11 cellular contexts compared by ENCODE assay signal in genomic region chr19:12034610-12035009, GRCh38. TPM values are rescaled to one million over a fixed set of nuclear protein-coding genes. Genes with fewer than 3 reads are reported as not detected.
DNase-seq lines count a peak whose midpoint lies in the region; ATAC-seq and TF ChIP-seq lines count a peak whose summit lies in the region.
"Had no signal": no experiment of that assay in that cellular context is flagged by ENCODE, and none has a peak within 500 bp of the region (broad histone marks: within the 10 kb centered on the region; RNA-seq: fewer than 3 reads in every experiment).

No MANE protein-coding gene starts in this region.

- intact Hi-C loops in sigmoid colon (cut with DNase I) (loop anchor here (10.0 kb wide), 1 partner anchor 70 kb away; the partner anchor contains the start of gene ZNF763), posterior vena cava (cut with DNase I) (no loop called here)

- in situ Hi-C loops in GM13976 (cut with MboI; ENCODE audit: low sequenced_read_pairs, unreplicated experiment) = no loop called here

- H3K9me2 ChIP-seq in SU-DHL-6 (replicated peaks; ENCODE audit: insufficient read depth, low read length) = no peaks in the 10 kb centered on the region

- H3K79me2 ChIP-seq in SU-DHL-6 (ENCODE audit: insufficient read depth, low read length) = no peaks in the 10 kb centered on the region

- TF ChIP-seq CTCF in SU-DHL-6 (IDR thresholded peaks at IDR 0.05; ENCODE audit: insufficient read depth, low read length, poor library complexity, severe bottlenecking) (no peak), glutamatergic neuron (IDR thresholded peaks at IDR 0.05; ENCODE audit: partially characterized antibody, unreplicated experiment) (no peak), sigmoid colon (IDR thresholded peaks at IDR 0.05) (no peak), GM13976 (IDR thresholded peaks at IDR 0.05; ENCODE audit: borderline replicate concordance, control extremely low read depth, extremely low read depth, insufficient read depth, missing control alignments) (no peak)

- H3K27ac Mint-ChIP-seq in glutamatergic neuron (ENCODE audit: unreplicated experiment) = peak overlapping the region; percentile 65

- peak overlapping the region; percentile 57 for H3K4me2 ChIP-seq in SU-DHL-6 (ENCODE audit: low read depth, low read length, poor library complexity, severe bottlenecking)

- no peak for ATAC-seq in HG02571 (IDR thresholded peaks at IDR 0.05; ENCODE audit: unreplicated experiment)

- no peak overlapping the region for H3K9ac ChIP-seq in SU-DHL-6 (ENCODE audit: low read length)

- H3K4me3 ChIP-seq in SU-DHL-6 (ENCODE audit: insufficient read depth, low read length, poor library complexity, severe bottlenecking) = no peak overlapping the region
- H3K4me3 ChIP-seq in sigmoid colon = peak overlapping the region; percentile 73 to 95 (median 88)

- H3K4me3 Mint-ChIP-seq in glutamatergic neuron (ENCODE audit: unreplicated experiment) = peak overlapping the region; percentile 84

- H3K27me3 Mint-ChIP-seq in glutamatergic neuron (ENCODE audit: unreplicated experiment) = no peaks in the 10 kb centered on the region

- no peaks in the 10 kb centered on the region for H3F3A ChIP-seq in SU-DHL-6 (ENCODE audit: insufficient read depth)

- no peak for TF ChIP-seq POLR2A in sigmoid colon (IDR thresholded peaks at IDR 0.05)

- peaks cover 0 to 15% (median 14%) of the 10 kb centered on the region in 4 donors for H3K4me1 ChIP-seq in sigmoid colon

- peaks cover 11% of the 10 kb centered on the region for H3K36me3 Mint-ChIP-seq in glutamatergic neuron (ENCODE audit: unreplicated experiment)

- no peak for TF ChIP-seq EP300 in sigmoid colon (IDR thresholded peaks at IDR 0.05)

- peaks cover 2% of the 10 kb centered on the region for H3K9me3 Mint-ChIP-seq in glutamatergic neuron (ENCODE audit: unreplicated experiment)

- H3K4me1 Mint-ChIP-seq in glutamatergic neuron (ENCODE audit: low read depth, unreplicated experiment) = peaks cover 4% of the 10 kb centered on the region

- DNase-seq in GM03348 (ENCODE audit: low spot score) = peak; percentile 21
- no peak for DNase-seq in glutamatergic neuron
- no peak for DNase-seq in sigmoid colon
- no peak for DNase-seq in NCI-H187 (lab: John Stamatoyannopoulos, UW)
- DNase-seq in posterior vena cava (ENCODE audit: low spot score) = no peak
- no peak for DNase-seq in GM13976 (ENCODE audit: low spot score)
- DNase-seq: HCEC 1CT, left colon had no signal

- 50 to 60% methylated on average over 7 of the region's 7 CpGs for WGBS in sigmoid colon, 2 donors

- no peak overlapping the region for H3K27ac ChIP-seq in SU-DHL-6 (ENCODE audit: low read depth, low read length)
- H3K27ac ChIP-seq in sigmoid colon = peak overlapping the region; percentile 84 to 90 (median 88)
- H3K27ac ChIP-seq: SK-N-MC had no signal

- H3K9me3 ChIP-seq in SU-DHL-6 (ENCODE audit: insufficient read depth, low read length) = no peaks in the 10 kb centered on the region
- H3K9me3 ChIP-seq in sigmoid colon = no peaks in the 10 kb centered on the region

- no peaks in the 10 kb centered on the region for H3K27me3 ChIP-seq in SU-DHL-6 (ENCODE audit: low read length)
- H3K27me3 ChIP-seq in sigmoid colon = no peaks in the 10 kb centered on the region

- no peaks in the 10 kb centered on the region for H4K20me1 ChIP-seq in SU-DHL-6 (ENCODE audit: low read depth, low read length)

- H2AFZ ChIP-seq in SU-DHL-6 (ENCODE audit: low read depth, low read length, severe bottlenecking) = no peak overlapping the region

- H3K36me3 ChIP-seq in SU-DHL-6 (ENCODE audit: low read length) = no peaks in the 10 kb centered on the region
- no peaks in the 10 kb centered on the region for H3K36me3 ChIP-seq in sigmoid colon

RNA-seq across cellular contexts. Expression of gene ZNF433, which starts 0.9 kb away (rescaled TPM):
- 4.5 TPM for total RNA-seq in glutamatergic neuron (ENCODE audit: unreplicated experiment)
- 10 to 100 TPM in 1 of 4 donors, 1 to 10 TPM in 3; 2.5 to 16.9 (median 4.4) TPM for total RNA-seq in sigmoid colon
- polyA plus RNA-seq in sigmoid colon = 1 to 10 TPM; 1.2 to 3.2 (median 2.1) TPM
- 1 to 10 TPM; 3.9 to 5.1 TPM for total RNA-seq in posterior vena cava

RNA-seq across cellular contexts. Expression of gene ZNF878, which starts 18.2 kb away (rescaled TPM):
- total RNA-seq in glutamatergic neuron (ENCODE audit: unreplicated experiment) (1.6 TPM), sigmoid colon (under 1 TPM in 2 of 4 donors, not detected in 2; 0.49 to 0.54 TPM), posterior vena cava (under 1 TPM in 1 of 2 donors, not detected in 1; 0.14 TPM)
- under 1 TPM in 1 of 3 donors, not detected in 2; 0.13 TPM for polyA plus RNA-seq in sigmoid colon

RNA-seq across cellular contexts. Expression of gene ZNF844, which starts 29.9 kb away (rescaled TPM):
- 22.2 TPM for total RNA-seq in glutamatergic neuron (ENCODE audit: unreplicated experiment)
- 10 to 100 TPM in 3 of 4 donors, 1 to 10 TPM in 1; 6.8 to 13.2 (median 11.8) TPM for total RNA-seq in sigmoid colon
- 1 to 10 TPM; 2.4 to 4.8 (median 2.5) TPM for polyA plus RNA-seq in sigmoid colon
- total RNA-seq in posterior vena cava = 10 to 100 TPM in 1 of 2 donors, 1 to 10 TPM in 1; 7.8 to 14.9 TPM
